Comparison of ENCODE assay signal across 1 cellular context in genomic region chr18:22489694-22490093, GRCh38.
TF ChIP-seq lines count a peak whose summit lies in the region.

No MANE protein-coding gene starts in this region.

TF ChIP-seq in K562, 482 proteins besides CTCF, POLR2A, EP300 and RAD21 (continued from another document):
- TF ChIP-seq, protein P1, sequence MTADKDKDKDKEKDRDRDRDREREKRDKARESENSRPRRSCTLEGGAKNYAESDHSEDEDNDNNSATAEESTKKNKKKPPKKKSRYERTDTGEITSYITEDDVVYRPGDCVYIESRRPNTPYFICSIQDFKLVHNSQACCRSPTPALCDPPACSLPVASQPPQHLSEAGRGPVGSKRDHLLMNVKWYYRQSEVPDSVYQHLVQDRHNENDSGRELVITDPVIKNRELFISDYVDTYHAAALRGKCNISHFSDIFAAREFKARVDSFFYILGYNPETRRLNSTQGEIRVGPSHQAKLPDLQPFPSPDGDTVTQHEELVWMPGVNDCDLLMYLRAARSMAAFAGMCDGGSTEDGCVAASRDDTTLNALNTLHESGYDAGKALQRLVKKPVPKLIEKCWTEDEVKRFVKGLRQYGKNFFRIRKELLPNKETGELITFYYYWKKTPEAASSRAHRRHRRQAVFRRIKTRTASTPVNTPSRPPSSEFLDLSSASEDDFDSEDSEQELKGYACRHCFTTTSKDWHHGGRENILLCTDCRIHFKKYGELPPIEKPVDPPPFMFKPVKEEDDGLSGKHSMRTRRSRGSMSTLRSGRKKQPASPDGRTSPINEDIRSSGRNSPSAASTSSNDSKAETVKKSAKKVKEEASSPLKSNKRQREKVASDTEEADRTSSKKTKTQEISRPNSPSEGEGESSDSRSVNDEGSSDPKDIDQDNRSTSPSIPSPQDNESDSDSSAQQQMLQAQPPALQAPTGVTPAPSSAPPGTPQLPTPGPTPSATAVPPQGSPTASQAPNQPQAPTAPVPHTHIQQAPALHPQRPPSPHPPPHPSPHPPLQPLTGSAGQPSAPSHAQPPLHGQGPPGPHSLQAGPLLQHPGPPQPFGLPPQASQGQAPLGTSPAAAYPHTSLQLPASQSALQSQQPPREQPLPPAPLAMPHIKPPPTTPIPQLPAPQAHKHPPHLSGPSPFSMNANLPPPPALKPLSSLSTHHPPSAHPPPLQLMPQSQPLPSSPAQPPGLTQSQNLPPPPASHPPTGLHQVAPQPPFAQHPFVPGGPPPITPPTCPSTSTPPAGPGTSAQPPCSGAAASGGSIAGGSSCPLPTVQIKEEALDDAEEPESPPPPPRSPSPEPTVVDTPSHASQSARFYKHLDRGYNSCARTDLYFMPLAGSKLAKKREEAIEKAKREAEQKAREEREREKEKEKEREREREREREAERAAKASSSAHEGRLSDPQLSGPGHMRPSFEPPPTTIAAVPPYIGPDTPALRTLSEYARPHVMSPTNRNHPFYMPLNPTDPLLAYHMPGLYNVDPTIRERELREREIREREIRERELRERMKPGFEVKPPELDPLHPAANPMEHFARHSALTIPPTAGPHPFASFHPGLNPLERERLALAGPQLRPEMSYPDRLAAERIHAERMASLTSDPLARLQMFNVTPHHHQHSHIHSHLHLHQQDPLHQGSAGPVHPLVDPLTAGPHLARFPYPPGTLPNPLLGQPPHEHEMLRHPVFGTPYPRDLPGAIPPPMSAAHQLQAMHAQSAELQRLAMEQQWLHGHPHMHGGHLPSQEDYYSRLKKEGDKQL (CRISPR knock-in tag; IDR thresholded peaks at IDR 0.05; ENCODE audit: borderline replicate concordance), result no peak
- TF ChIP-seq JUN (IDR thresholded peaks at IDR 0.05; ENCODE audit: borderline replicate concordance, low read depth, low read length) (no peak), JUN (CRISPR knock-in tag; IDR thresholded peaks at IDR 0.05; ENCODE audit: borderline replicate concordance) (no peak)
